Comparison of ENCODE assay signal across 8 cellular contexts in genomic region chr6:83853178-83853967, GRCh38. TPM values are rescaled to one million over a fixed set of nuclear protein-coding genes. Genes with fewer than 3 reads are reported as not detected.
DNase-seq lines count a peak whose midpoint lies in the region; ATAC-seq and TF ChIP-seq lines count a peak whose summit lies in the region.

Gene RIPPLY2 (plus strand): TSS chr6:83853360. CDS start chr6:83853417, 57 bp downstream.

- ATAC-seq in upper lobe of left lung (ENCODE audit: low FRiP score in 2 of 2): peak; percentile 55 to 87
- no peak for ATAC-seq in HG03571 (IDR thresholded peaks at IDR 0.05; ENCODE audit: unreplicated experiment)

- peaks cover 55% of the 10 kb centered on the region for H3K27me3 ChIP-seq in HUES48 (ENCODE audit: control insufficient read depth, insufficient read depth, low read length)
- peaks cover 2 to 20% (median 10%) of the 10 kb centered on the region in 4 donors for H3K27me3 ChIP-seq in upper lobe of left lung

- peak; percentile 62 for DNase-seq in activated effector memory CD4-positive, alpha-beta T cell treated with anti-CD3 and anti-CD28 coated beads, Interleukin-2, amount 50 U/mL, for 16 hours
- DNase-seq in activated effector memory CD4-positive, alpha-beta T cell treated with Interleukin-2 at 50 U/mL for 16 hours: no peak
- DNase-seq in erythroblast (lab: John Stamatoyannopoulos, UW): peak; percentile 14 to 38
- peak; percentile 69 for DNase-seq in middle frontal gyrus (ENCODE audit: extremely low spot score, low spot score)
- DNase-seq in upper lobe of left lung: peak in 1 of 2 donors; percentile 84

- H3K27ac ChIP-seq in HUES48 (ENCODE audit: low read depth, low read length) (no peak within 1 kb of the TSS), VCaP (peak within 1 kb of the TSS; percentile 75), upper lobe of left lung (no peak within 1 kb of the TSS)

- TF ChIP-seq EP300 in upper lobe of left lung (IDR thresholded peaks at IDR 0.05): no peak

- H3K9ac ChIP-seq in HUES48 (ENCODE audit: low read depth, low read length): peak within 1 kb of the TSS; percentile 45; the same call in 1 of the 2 replicates

- TF ChIP-seq CTCF in VCaP (conservative IDR thresholded peaks at IDR 0.05) (no peak), upper lobe of left lung (IDR thresholded peaks at IDR 0.05) (no peak)

- no peaks in the 10 kb centered on the region for H3K9me3 ChIP-seq in HUES48 (ENCODE audit: control insufficient read depth, insufficient read depth, low read length)
- no peaks in the 10 kb centered on the region for H3K9me3 ChIP-seq in upper lobe of left lung

- no peaks in the 10 kb centered on the region for H3K36me3 ChIP-seq in HUES48 (ENCODE audit: control insufficient read depth, insufficient read depth, low read length)
- H3K36me3 ChIP-seq in upper lobe of left lung: no peaks in the 10 kb centered on the region

- TF ChIP-seq POLR2A in erythroblast (IDR thresholded peaks at IDR 0.05; ENCODE audit: low read length): no peak
- TF ChIP-seq POLR2A in upper lobe of left lung (IDR thresholded peaks at IDR 0.05): no peak

- WGBS in upper lobe of left lung, 2 donors: 1 to 3% methylated on average over 23 to 61 of the region's 79 CpGs

- peaks cover 13% of the 10 kb centered on the region; the same call in 1 of the 2 replicates for H3K4me1 ChIP-seq in HUES48 (ENCODE audit: control insufficient read depth, insufficient read depth, low read length)
- H3K4me1 ChIP-seq in upper lobe of left lung: peaks cover 4 to 16% (median 12%) of the 10 kb centered on the region in 4 donors

- H3K4me3 ChIP-seq in HUES48 (ENCODE audit: low read depth, low read length) (peak within 1 kb of the TSS; percentile 73), upper lobe of left lung (peak within 1 kb of the TSS in 3 of 4 donors; percentile 30 to 51 (median 42))

RNA-seq across cellular contexts. Expression of gene RIPPLY2, which starts in this region (rescaled TPM):
- total RNA-seq in upper lobe of left lung: not detected

Comparison
In these comparisons a context has a peak if more than half of its experiments do, and no peak if none do; other contexts are left out.
1. Peak in ATAC-seq and H3K4me3 ChIP-seq in upper lobe of left lung; RNA of the gene not detected or under 1 TPM.